20 cellular contexts compared by ENCODE assay signal in genomic region chr14:90811641-90812040, GRCh38.
"Had no signal": no experiment of that assay in that cellular context is flagged by ENCODE, and none has a peak within 500 bp of the region (broad histone marks: within the 10 kb centered on the region; RNA-seq: fewer than 3 reads in every experiment).

No MANE protein-coding gene starts in this region.

- H3K36me3 Mint-ChIP-seq: activated naive CD4-positive, alpha-beta T cell treated with anti-CD3 and anti-CD28 coated beads, Interleukin-2, amount 10 ng/mL, durations not matched to agents 7 days and 5 days; stimulated activated memory B cell treated with anti-CD40 and anti-IgM and Interleukin-4, amounts not matched to agents 10 μg/mL and 1 μg/mL and 100 μg/mL, for 72 hours had no signal

- H3K4me3 Mint-ChIP-seq: activated naive CD4-positive, alpha-beta T cell treated with anti-CD3 and anti-CD28 coated beads, Interleukin-2, amount 10 ng/mL, durations not matched to agents 7 days and 5 days; activated T-cell treated with anti-CD3 and anti-CD28 coated beads, Interleukin-2, amount 50 U/mL, for 4 hours; stimulated activated memory B cell treated with anti-CD40 and anti-IgM and Interleukin-4, amounts not matched to agents 10 μg/mL and 1 μg/mL and 100 μg/mL, for 72 hours; T-helper 2 cell treated with Interferon-gamma antibody and Interleukin-4, amounts not matched to agents 5 μg/mL and 100 μg/mL, for 36 hours had no signal

- DNase-seq: activated CD4-positive, alpha-beta T cell treated with anti-CD3 and anti-CD28 coated beads for 1 hour; activated CD4-positive, alpha-beta T cell treated with anti-CD3 and anti-CD28 coated beads, Interleukin-2, amount 50 U/mL, for 4 hours; activated CD8-positive, alpha-beta memory T cell treated with anti-CD3 and anti-CD28 coated beads for 24 hours; activated CD8-positive, alpha-beta memory T cell treated with anti-CD3 and anti-CD28 coated beads, Interleukin-2, amount 50 U/mL, for 4 hours; activated effector memory CD4-positive, alpha-beta T cell treated with Interleukin-2 at 50 U/mL for 16 hours; activated naive CD4-positive, alpha-beta T cell treated with anti-CD3 and anti-CD28 coated beads, Interleukin-2, amount 10 ng/mL, durations not matched to agents 7 days and 5 days; activated T-cell treated with anti-CD3 and anti-CD28 coated beads, Interleukin-2, amount 50 U/mL, for 4 hours; amygdala; cerebellar nuclear complex; esophagus squamous epithelium; gastrocnemius medialis; head of caudate nucleus; left cardiac atrium; retina; sigmoid colon; stimulated activated CD4-positive, alpha-beta T cell treated with anti-CD3 and anti-CD28 coated beads, Interleukin-15, amount 100 ng/mL, for 24 hours; stomach had no signal

- H3K4me1 Mint-ChIP-seq: activated naive CD4-positive, alpha-beta T cell treated with anti-CD3 and anti-CD28 coated beads, Interleukin-2, amount 10 ng/mL, durations not matched to agents 7 days and 5 days had no signal

- ATAC-seq: activated T-cell treated with anti-CD3 and anti-CD28 coated beads, Interleukin-2, amount 50 U/mL, for 4 hours; gastrocnemius medialis; left cardiac atrium; stimulated activated memory B cell treated with anti-CD40 and anti-IgM and Interleukin-4, amounts not matched to agents 10 μg/mL and 1 μg/mL and 100 μg/mL, for 72 hours had no signal

- H3K9me3 Mint-ChIP-seq: activated naive CD4-positive, alpha-beta T cell treated with anti-CD3 and anti-CD28 coated beads, Interleukin-2, amount 10 ng/mL, durations not matched to agents 7 days and 5 days; activated T-cell treated with anti-CD3 and anti-CD28 coated beads, Interleukin-2, amount 50 U/mL, for 4 hours; nephron; stimulated activated memory B cell treated with anti-CD40 and anti-IgM and Interleukin-4, amounts not matched to agents 10 μg/mL and 1 μg/mL and 100 μg/mL, for 72 hours; T-helper 2 cell treated with Interferon-gamma antibody and Interleukin-4, amounts not matched to agents 5 μg/mL and 100 μg/mL, for 36 hours had no signal

- H3K27ac Mint-ChIP-seq: activated naive CD4-positive, alpha-beta T cell treated with anti-CD3 and anti-CD28 coated beads, Interleukin-2, amount 10 ng/mL, durations not matched to agents 7 days and 5 days; nephron; stimulated activated memory B cell treated with anti-CD40 and anti-IgM and Interleukin-4, amounts not matched to agents 10 μg/mL and 1 μg/mL and 100 μg/mL, for 72 hours; T-helper 2 cell treated with Interferon-gamma antibody and Interleukin-4, amounts not matched to agents 5 μg/mL and 100 μg/mL, for 36 hours had no signal
